In the genomic region with DNA sequence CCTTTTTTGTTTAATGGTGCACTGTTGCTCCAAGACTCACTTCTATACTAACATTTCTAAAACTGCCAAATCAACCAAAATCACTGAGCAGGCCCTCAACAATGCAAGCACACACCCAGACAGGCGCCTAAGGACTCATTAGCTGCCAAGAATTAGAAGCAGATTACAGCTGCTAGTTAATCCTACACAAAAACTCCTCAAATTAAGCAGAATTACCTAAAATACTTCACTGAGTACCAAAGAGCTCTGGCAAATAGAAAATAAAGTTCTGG, we compare ENCODE assay signal across 17 cellular contexts. TPM values are rescaled to one million over a fixed set of nuclear protein-coding genes. Genes with fewer than 3 reads are reported as not detected.
DNase-seq lines count a peak whose midpoint lies in the region; ATAC-seq, FAIRE-seq and TF ChIP-seq lines count a peak whose summit lies in the region.
"Had no signal": no experiment of that assay in that cellular context is flagged by ENCODE, and none has a peak within 500 bp of the region (broad histone marks: within the 10 kb centered on the region; RNA-seq: fewer than 3 reads in every experiment).

No MANE protein-coding gene starts in this region.

- peaks cover 72% of the 10 kb centered on the region for H3K4me1 Mint-ChIP-seq in CD8-positive, alpha-beta T cell (ENCODE audit: low read depth)
- peaks cover 21% of the 10 kb centered on the region for H3K4me1 Mint-ChIP-seq in HFFc6 (ENCODE audit: low read depth)
- H3K4me1 Mint-ChIP-seq in activated naive CD8-positive, alpha-beta T cell treated with anti-CD3 and anti-CD28 coated beads, Interleukin-2, amount 50 U/mL, for 24 hours, result peaks cover 56% of the 10 kb centered on the region
- peaks cover 50 to 87% (median 81%) of the 10 kb centered on the region in 7 donors for H3K4me1 Mint-ChIP-seq in naive thymus-derived CD4-positive, alpha-beta T cell

- no peaks in the 10 kb centered on the region for H3K27me3 ChIP-seq in CD8-positive, alpha-beta T cell (ENCODE audit: insufficient read depth, low read length)
- no peaks in the 10 kb centered on the region for H3K27me3 ChIP-seq in naive thymus-derived CD4-positive, alpha-beta T cell (ENCODE audit: control insufficient read depth in 2 of 2, insufficient read depth in 2 of 2, low read length in 2 of 2)
- H3K27me3 ChIP-seq in right cardiac atrium (ENCODE audit: control insufficient read depth, insufficient read depth), result no peaks in the 10 kb centered on the region
- no peaks in the 10 kb centered on the region for H3K27me3 ChIP-seq in prostate gland (replicated peaks; ENCODE audit: insufficient read depth)
- H3K27me3 ChIP-seq: body of pancreas, foreskin keratinocyte, Peyer's patch had no signal

- intact Hi-C loops in CD8-positive, alpha-beta T cell (cut with DNase I, micrococcal nuclease), result no loop called here
- intact Hi-C loops in naive thymus-derived CD4-positive, alpha-beta T cell (cut with micrococcal nuclease), result no loop called here
- intact Hi-C loops in right cardiac atrium (cut with DNase I), result no loop called here
- intact Hi-C loops in prostate gland (cut with DNase I), result no loop called here

- no peak for FAIRE-seq in RCC 7860 (lab: Jason Lieb, UNC)

- H3K36me3 ChIP-seq in CD8-positive, alpha-beta T cell (ENCODE audit: insufficient read depth, low read length), result peaks cover 19% of the 10 kb centered on the region
- peaks cover 9 to 26% (median 21%) of the 10 kb centered on the region in 3 experiments for H3K36me3 ChIP-seq in naive thymus-derived CD4-positive, alpha-beta T cell (ENCODE audit: control insufficient read depth in 2 of 3, insufficient read depth in 3 of 3, low read length in 3 of 3)
- H3K36me3 ChIP-seq in prostate gland, result no peaks in the 10 kb centered on the region

- H3K36me3 Mint-ChIP-seq in CD8-positive, alpha-beta T cell, result peaks cover 53% of the 10 kb centered on the region
- H3K36me3 Mint-ChIP-seq in HFFc6 (ENCODE audit: low read depth), result peaks cover 19% of the 10 kb centered on the region
- peaks cover 37% of the 10 kb centered on the region for H3K36me3 Mint-ChIP-seq in activated naive CD8-positive, alpha-beta T cell treated with anti-CD3 and anti-CD28 coated beads, Interleukin-2, amount 50 U/mL, for 24 hours (ENCODE audit: low read depth)
- peaks cover 15 to 39% (median 27%) of the 10 kb centered on the region in 5 donors for H3K36me3 Mint-ChIP-seq in naive thymus-derived CD4-positive, alpha-beta T cell

- no peaks in the 10 kb centered on the region for H3K9me3 Mint-ChIP-seq in CD8-positive, alpha-beta T cell
- no peaks in the 10 kb centered on the region for H3K9me3 Mint-ChIP-seq in HFFc6
- H3K9me3 Mint-ChIP-seq in activated naive CD8-positive, alpha-beta T cell treated with anti-CD3 and anti-CD28 coated beads, Interleukin-2, amount 50 U/mL, for 24 hours, result no peaks in the 10 kb centered on the region
- H3K9me3 Mint-ChIP-seq in naive thymus-derived CD4-positive, alpha-beta T cell, result peaks cover 0 to 6% (median 0%) of the 10 kb centered on the region in 11 donors
- H3K9me3 Mint-ChIP-seq: activated naive CD4-positive, alpha-beta T cell treated with anti-CD3 and anti-CD28 coated beads, Interleukin-2, amount 10 ng/mL, durations not matched to agents 7 days and 5 days had no signal

- DNase-seq in CD8-positive, alpha-beta T cell, result no peak
- no peak for DNase-seq in HFFc6
- DNase-seq in activated naive CD8-positive, alpha-beta T cell treated with anti-CD3 and anti-CD28 coated beads, Interleukin-2, amount 50 U/mL, for 24 hours, result no peak
- DNase-seq in naive thymus-derived CD4-positive, alpha-beta T cell, result no peak
- DNase-seq in right cardiac atrium, result no peak
- no peak for DNase-seq in RCC 7860 (ENCODE audit: low spot score)
- DNase-seq in prostate gland (ENCODE audit: low spot score), result no peak
- no peak for DNase-seq in SKM-1 (lab: John Stamatoyannopoulos, UW; ENCODE audit: unreplicated experiment)
- DNase-seq: activated naive CD4-positive, alpha-beta T cell treated with anti-CD3 and anti-CD28 coated beads, Interleukin-2, amount 10 ng/mL, durations not matched to agents 7 days and 5 days; body of pancreas; foreskin keratinocyte; left cardiac atrium; NCI-H1436; NCI-H2171; Peyer's patch; stimulated activated CD4-positive, alpha-beta T cell treated with anti-CD3 and anti-CD28 coated beads, Interleukin-4, amount 100 ng/mL, for 24 hours had no signal

- ATAC-seq in CD8-positive, alpha-beta T cell, result no peak
- ATAC-seq in activated naive CD8-positive, alpha-beta T cell treated with anti-CD3 and anti-CD28 coated beads, Interleukin-2, amount 50 U/mL, for 24 hours, result no peak
- ATAC-seq in naive thymus-derived CD4-positive, alpha-beta T cell, result no peak
- no peak for ATAC-seq in right cardiac atrium
- ATAC-seq: body of pancreas, foreskin keratinocyte, left cardiac atrium had no signal

- WGBS in right cardiac atrium, result 64% methylated on average over 1 of the region's 1 CpG
- WGBS in prostate gland, result 85% methylated on average over 1 of the region's 1 CpG

- peaks cover 47% of the 10 kb centered on the region for H3K4me1 ChIP-seq in CD8-positive, alpha-beta T cell (ENCODE audit: insufficient read depth, low read length)
- H3K4me1 ChIP-seq in naive thymus-derived CD4-positive, alpha-beta T cell (ENCODE audit: control insufficient read depth in 2 of 2, insufficient read depth in 2 of 2, low read length in 2 of 2), result peaks cover 14 to 16% of the 10 kb centered on the region in 2 donors
- peaks cover 2% of the 10 kb centered on the region for H3K4me1 ChIP-seq in right cardiac atrium (ENCODE audit: control insufficient read depth, insufficient read depth, low read length)
- peaks cover 2% of the 10 kb centered on the region for H3K4me1 ChIP-seq in prostate gland (replicated peaks)
- H3K4me1 ChIP-seq: foreskin keratinocyte had no signal

- CTCF ChIA-PET in CD8-positive, alpha-beta T cell (lab: Charles Lee), result interaction anchor here (1.2 kb wide), 1 partner anchor 11 kb away, joined by 3 read pairs; no protein-coding TSS in a partner anchor
- CTCF ChIA-PET in naive thymus-derived CD4-positive, alpha-beta T cell (lab: Charles Lee), result interaction anchor here (0.6 kb wide), 1 partner anchor 1873 kb away, joined by 3 read pairs; no protein-coding TSS in a partner anchor

- H3K4me3 ChIP-seq in CD8-positive, alpha-beta T cell (ENCODE audit: low read depth, low read length), result no peak overlapping the region
- H3K4me3 ChIP-seq in naive thymus-derived CD4-positive, alpha-beta T cell (ENCODE audit: low read length), result no peak overlapping the region
- H3K4me3 ChIP-seq in right cardiac atrium (ENCODE audit: low read length) (no peak overlapping the region), prostate gland (no peak overlapping the region)
- H3K4me3 ChIP-seq: body of pancreas, coronary artery, Peyer's patch had no signal

- peak overlapping the region; percentile 67 for H3K27ac Mint-ChIP-seq in CD8-positive, alpha-beta T cell
- peak overlapping the region; percentile 0; the same call in 1 of the 2 replicates for H3K27ac Mint-ChIP-seq in HFFc6
- H3K27ac Mint-ChIP-seq in activated naive CD8-positive, alpha-beta T cell treated with anti-CD3 and anti-CD28 coated beads, Interleukin-2, amount 50 U/mL, for 24 hours, result peak overlapping the region; percentile 1
- peak overlapping the region in 7 of 9 donors; percentile 0 to 71 (median 6) for H3K27ac Mint-ChIP-seq in naive thymus-derived CD4-positive, alpha-beta T cell
- H3K27ac Mint-ChIP-seq: activated naive CD4-positive, alpha-beta T cell treated with anti-CD3 and anti-CD28 coated beads, Interleukin-2, amount 10 ng/mL, durations not matched to agents 7 days and 5 days had no signal

- no peak overlapping the region for H3K27ac ChIP-seq in CD8-positive, alpha-beta T cell (ENCODE audit: low read depth, low read length)
- no peak overlapping the region for H3K27ac ChIP-seq in naive thymus-derived CD4-positive, alpha-beta T cell (ENCODE audit: low read depth, low read length)
- H3K27ac ChIP-seq in right cardiac atrium (ENCODE audit: low read length) (no peak overlapping the region), prostate gland (no peak overlapping the region)
- H3K27ac ChIP-seq: body of pancreas, coronary artery, foreskin keratinocyte, Peyer's patch had no signal

- H3K9me3 ChIP-seq in CD8-positive, alpha-beta T cell (ENCODE audit: low read length), result no peaks in the 10 kb centered on the region
- no peaks in the 10 kb centered on the region for H3K9me3 ChIP-seq in naive thymus-derived CD4-positive, alpha-beta T cell (ENCODE audit: control insufficient read depth in 2 of 3, low read length in 3 of 3)
- no peaks in the 10 kb centered on the region for H3K9me3 ChIP-seq in right cardiac atrium (ENCODE audit: control insufficient read depth, low read length)
- H3K9me3 ChIP-seq in prostate gland, result no peaks in the 10 kb centered on the region
- H3K9me3 ChIP-seq: body of pancreas, Peyer's patch had no signal

- no peaks in the 10 kb centered on the region for H3K27me3 Mint-ChIP-seq in CD8-positive, alpha-beta T cell (ENCODE audit: low read depth)
- no peaks in the 10 kb centered on the region for H3K27me3 Mint-ChIP-seq in HFFc6 (ENCODE audit: insufficient read depth)
- H3K27me3 Mint-ChIP-seq in activated naive CD8-positive, alpha-beta T cell treated with anti-CD3 and anti-CD28 coated beads, Interleukin-2, amount 50 U/mL, for 24 hours, result no peaks in the 10 kb centered on the region
- H3K27me3 Mint-ChIP-seq in naive thymus-derived CD4-positive, alpha-beta T cell, result no peaks in the 10 kb centered on the region
- H3K27me3 Mint-ChIP-seq: activated naive CD4-positive, alpha-beta T cell treated with anti-CD3 and anti-CD28 coated beads, Interleukin-2, amount 10 ng/mL, durations not matched to agents 7 days and 5 days had no signal

- no peak for TF ChIP-seq CTCF in CD8-positive, alpha-beta T cell (IDR thresholded peaks at IDR 0.05)
- TF ChIP-seq CTCF in HFFc6 (IDR thresholded peaks at IDR 0.05) (no peak), prostate gland (IDR thresholded peaks at IDR 0.05) (no peak)

- POLR2A ChIA-PET in CD8-positive, alpha-beta T cell (lab: Charles Lee), result interaction anchor here (1.5 kb wide), 1 partner anchor 9 kb away, joined by 3 read pairs; no protein-coding TSS in a partner anchor
- POLR2A ChIA-PET in naive thymus-derived CD4-positive, alpha-beta T cell (lab: Charles Lee), result no interaction called here

- H3K4me3 Mint-ChIP-seq in CD8-positive, alpha-beta T cell, result no peak overlapping the region
- H3K4me3 Mint-ChIP-seq in HFFc6, result no peak overlapping the region
- no peak overlapping the region for H3K4me3 Mint-ChIP-seq in activated naive CD8-positive, alpha-beta T cell treated with anti-CD3 and anti-CD28 coated beads, Interleukin-2, amount 50 U/mL, for 24 hours
- peak overlapping the region in 4 of 10 donors; percentile 4 to 53 (median 22) for H3K4me3 Mint-ChIP-seq in naive thymus-derived CD4-positive, alpha-beta T cell
- H3K4me3 Mint-ChIP-seq: activated naive CD4-positive, alpha-beta T cell treated with anti-CD3 and anti-CD28 coated beads, Interleukin-2, amount 10 ng/mL, durations not matched to agents 7 days and 5 days had no signal

- no peak for TF ChIP-seq POLR2A in prostate gland (IDR thresholded peaks at IDR 0.05)

RNA-seq across cellular contexts. Expression of gene TNPO3, which starts 13.0 kb away (rescaled TPM):
- total RNA-seq in CD8-positive, alpha-beta T cell, result 10 to 100 TPM; 17.0 to 17.2 TPM
- total RNA-seq in HFFc6 (2021; fragmentation: NEBNext Ultra II Directional; extraction: Animal tissue kit (Norgen Biotek cat#: 25700)), result 10 to 100 TPM; 38.5 to 52.5 (median 45.0) TPM
- 10 to 100 TPM; 28.6 to 40.6 (median 39.6) TPM for total RNA-seq in naive thymus-derived CD4-positive, alpha-beta T cell
- 10 to 100 TPM; 30.4 to 37.7 TPM for polyA plus RNA-seq in naive thymus-derived CD4-positive, alpha-beta T cell
- total RNA-seq in right cardiac atrium (10 to 100 TPM; 23.0 to 29.5 (median 27.2) TPM), prostate gland (10 to 100 TPM; 32.2 to 42.3 TPM)
- 12.2 TPM for polyA plus RNA-seq in right cardiac atrium

Comparison
In these comparisons a context has a peak if more than half of its experiments do, and no peak if none do; other contexts are left out.
1. H3K27ac Mint-ChIP-seq: peak in every context shown above with its lines; median percentile 67 in CD8-positive, alpha-beta T cell; 6 in naive thymus-derived CD4-positive, alpha-beta T cell; 1 in activated naive CD8-positive, alpha-beta T cell treated with anti-CD3 and anti-CD28 coated beads, Interleukin-2, amount 50 U/mL, for 24 hours; 0 in HFFc6.